In the genomic region with DNA sequence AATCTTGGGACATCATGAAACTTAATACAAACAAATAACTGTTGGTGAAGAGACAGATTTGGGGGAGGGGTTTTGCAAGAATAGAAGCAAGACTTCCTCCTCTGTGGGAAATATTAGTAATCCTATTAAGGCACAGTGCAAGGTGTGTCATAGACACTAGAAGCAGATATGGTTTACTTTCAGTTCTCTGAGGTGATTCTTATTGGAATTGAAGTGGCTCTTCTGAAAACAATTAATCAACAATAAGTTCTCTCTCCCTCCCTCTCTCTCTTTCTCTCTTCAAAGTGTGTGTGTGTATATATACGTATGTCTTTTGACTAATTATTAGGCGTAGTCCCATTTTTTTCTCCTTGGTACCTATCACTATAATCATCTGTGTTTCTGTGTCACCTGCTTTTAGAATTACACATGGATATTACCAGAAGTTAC, we compare ENCODE assay signal across 8 cellular contexts.
A peak's percentile ranks its signal among the peaks of the same experiment; 100 is the strongest.
DNase-seq lines count a peak whose midpoint lies in the region; ATAC-seq and TF ChIP-seq lines count a peak whose summit lies in the region.

No MANE protein-coding gene starts in this region.

- no peaks in the 10 kb centered on the region for H3K9me3 ChIP-seq in PC-3 (ENCODE audit: low read length)
- H3K9me3 ChIP-seq in esophagus squamous epithelium: no peaks in the 10 kb centered on the region
- no peaks in the 10 kb centered on the region for H3K9me3 ChIP-seq in spleen

- H3K27me3 ChIP-seq in PC-3 (ENCODE audit: low read length) (no peaks in the 10 kb centered on the region), esophagus squamous epithelium (no peaks in the 10 kb centered on the region), spleen (replicated peaks in 1 of 7) (no peaks in the 10 kb centered on the region)

- H3K4me3 ChIP-seq in PC-3 (ENCODE audit: low read length): peak overlapping the region; percentile 64
- peak overlapping the region in 3 of 4 donors; percentile 17 to 50 (median 36) for H3K4me3 ChIP-seq in esophagus squamous epithelium
- H3K4me3 ChIP-seq in spleen: peak overlapping the region in 4 of 8 donors; percentile 12 to 57 (median 16)

- H3F3A ChIP-seq in PC-3 (ENCODE audit: low read length, unreplicated experiment): no peaks in the 10 kb centered on the region

- BruUV-seq in PC-3 (replicated peaks; lab: Mats Ljungman, UMichigan): TSS peak; percentile 18

- POLR2A ChIA-PET in PC-3 (lab: Charles Lee; ENCODE audit: unreplicated experiment): interaction anchor here (1.3 kb wide), 1 partner anchor 40 kb away, joined by 8 read pairs; no protein-coding TSS in a partner anchor

- peak overlapping the region; percentile 92 for H3K27ac Mint-ChIP-seq in HFFc6

- no peak for TF ChIP-seq CTCF in HFFc6 (IDR thresholded peaks at IDR 0.05)
- no peak for TF ChIP-seq CTCF in PC-3 (conservative IDR thresholded peaks at IDR 0.05; ENCODE audit: low read depth, low read length)
- no peak for TF ChIP-seq CTCF in esophagus squamous epithelium (IDR thresholded peaks at IDR 0.05)
- TF ChIP-seq CTCF in spleen (IDR thresholded peaks at IDR 0.05 in 8 of 11, conservative IDR thresholded peaks at IDR 0.05 in 3 of 11): no peak
- TF ChIP-seq CTCF in omental fat pad (IDR thresholded peaks at IDR 0.05): no peak

- intact Hi-C loops in PC-3 (cut with micrococcal nuclease) (loop anchor here (2.0 to 10.0 kb wide), 3 partner anchors 40 to 150 kb away; no protein-coding TSS in a partner anchor), esophagus squamous epithelium (cut with DNase I) (no loop called here), spleen (cut with DNase I; ENCODE audit: low total_unique reads) (no loop called here)

- no peak for TF ChIP-seq POLR2A in GM18505 (IDR thresholded peaks at IDR 0.05; ENCODE audit: borderline replicate concordance, extremely low read depth, insufficient read depth, insufficient read length)
- no peak for TF ChIP-seq POLR2A in esophagus squamous epithelium (IDR thresholded peaks at IDR 0.05)
- no peak for TF ChIP-seq POLR2A in spleen (IDR thresholded peaks at IDR 0.05)

- no peaks in the 10 kb centered on the region for H3K27me3 Mint-ChIP-seq in HFFc6 (ENCODE audit: insufficient read depth)

- H3K4me1 ChIP-seq in PC-3 (ENCODE audit: insufficient read depth, low read length): peaks cover 65% of the 10 kb centered on the region
- H3K4me1 ChIP-seq in esophagus squamous epithelium: peaks cover 21 to 76% (median 47%) of the 10 kb centered on the region in 3 donors
- peaks cover 49 to 95% (median 84%) of the 10 kb centered on the region in 6 donors for H3K4me1 ChIP-seq in spleen

- CTCF ChIA-PET in PC-3 (lab: Charles Lee): no interaction called here

- peaks cover 92% of the 10 kb centered on the region for H3K4me1 Mint-ChIP-seq in HFFc6 (ENCODE audit: low read depth)

- H4K20me1 ChIP-seq in PC-3 (ENCODE audit: low read length): no peaks in the 10 kb centered on the region

- H3K36me3 Mint-ChIP-seq in HFFc6 (ENCODE audit: low read depth): no peaks in the 10 kb centered on the region

- peak; percentile 42 for ATAC-seq in GM18505 (IDR thresholded peaks at IDR 0.05; ENCODE audit: unreplicated experiment)
- ATAC-seq in PC-3: peak; percentile 39
- ATAC-seq in omental fat pad (ENCODE audit: low FRiP score): no peak

- peak overlapping the region; percentile 87 for H3K9ac ChIP-seq in PC-3 (ENCODE audit: low read length)

- no peaks in the 10 kb centered on the region for H3K9me2 ChIP-seq in PC-3 (replicated peaks; ENCODE audit: low read length)

- peak; percentile 16 for DNase-seq in HFFc6
- peak; percentile 67 for DNase-seq in PC-3
- no peak for DNase-seq in esophagus squamous epithelium (lab: John Stamatoyannopoulos, UW)
- DNase-seq in spleen: no peak
- no peak for DNase-seq in RKO (ENCODE audit: low spot score)
- DNase-seq in omental fat pad (ENCODE audit: low spot score): no peak
- no peak for DNase-seq in SHP77 (lab: John Stamatoyannopoulos, UW)

- peaks cover 26% of the 10 kb centered on the region; the same call in 1 of the 2 replicates for H3K79me2 ChIP-seq in PC-3 (ENCODE audit: low read length)

- no peak overlapping the region for H2AFZ ChIP-seq in PC-3 (ENCODE audit: low read length)

- H3K36me3 ChIP-seq in PC-3 (ENCODE audit: low read depth, low read length) (no peaks in the 10 kb centered on the region), esophagus squamous epithelium (no peaks in the 10 kb centered on the region), spleen (no peaks in the 10 kb centered on the region)

- no peaks in the 10 kb centered on the region for H3K9me3 Mint-ChIP-seq in HFFc6

- H3K4me2 ChIP-seq in PC-3 (ENCODE audit: low read length): peak overlapping the region; percentile 96

- H3K4me3 Mint-ChIP-seq in HFFc6: peak overlapping the region; percentile 85

- H3K27ac ChIP-seq in PC-3 (ENCODE audit: low read length): peak overlapping the region; percentile 98
- H3K27ac ChIP-seq in esophagus squamous epithelium: peak overlapping the region; percentile 77 to 87 (median 84)
- H3K27ac ChIP-seq in spleen: peak overlapping the region; percentile 76 to 90 (median 84)

- WGBS in esophagus squamous epithelium, 2 donors: 25 to 49% methylated on average over 2 of the region's 2 CpGs
- WGBS in spleen, 5 donors: 45 to 60% (median 55%) methylated on average over 2 of the region's 2 CpGs

Comparison
In these comparisons a context has a peak if more than half of its experiments do, and no peak if none do; other contexts are left out.
1. DNase-seq: peak in HFFc6 (single experiment) and PC-3 (single experiment); none in esophagus squamous epithelium (single experiment), spleen (single experiment), RKO (single experiment), omental fat pad (single experiment) and SHP77 (0 of 2).
2. Peak in every context shown above with its lines, with median percentiles within 50 percentile points of each other: H3K27ac ChIP-seq.